ENCODE assay signal across 15 cellular contexts in the genomic region with DNA sequence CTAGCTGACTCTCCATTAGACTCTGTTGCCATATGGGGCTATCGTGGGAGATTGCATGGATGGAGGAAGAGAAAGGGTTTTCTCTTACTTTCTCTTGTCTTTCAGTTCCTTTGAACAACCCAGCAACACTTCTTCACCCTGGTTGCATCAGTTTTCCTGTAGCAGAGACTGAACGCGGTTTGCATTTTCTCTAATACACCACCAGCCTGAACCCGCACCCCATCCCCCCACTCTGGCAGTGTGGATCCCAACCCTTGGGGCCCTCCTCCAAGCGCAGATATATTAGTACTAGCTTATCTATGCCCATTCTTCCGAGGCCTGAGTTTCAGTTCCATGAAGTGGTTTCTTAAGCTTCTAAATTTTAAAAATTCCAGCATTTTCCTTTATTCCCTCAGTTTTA.
DNase-seq lines count a peak whose midpoint lies in the region; ATAC-seq lines count a peak whose summit lies in the region.
"Had no signal": no experiment of that assay in that cellular context is flagged by ENCODE, and none has a peak within 500 bp of the region (broad histone marks: within the 10 kb centered on the region; RNA-seq: fewer than 3 reads in every experiment).

No MANE protein-coding gene starts in this region.

- ATAC-seq in effector memory CD8-positive, alpha-beta T cell (replicated peaks) = no peak
- ATAC-seq in GM18502 (IDR thresholded peaks at IDR 0.05; ENCODE audit: poor library complexity, unreplicated experiment) = no peak

- peak overlapping the region; percentile 15 for H3K27ac Mint-ChIP-seq in activated naive CD4-positive, alpha-beta T cell treated with anti-CD3 and anti-CD28 coated beads, Interleukin-2, amount 10 ng/mL, durations not matched to agents 7 days and 5 days
- peak overlapping the region; percentile 0 to 55 for H3K27ac Mint-ChIP-seq in effector memory CD8-positive, alpha-beta T cell
- H3K27ac Mint-ChIP-seq: neural progenitor cell had no signal

- no peaks in the 10 kb centered on the region for H3K9me3 Mint-ChIP-seq in activated naive CD4-positive, alpha-beta T cell treated with anti-CD3 and anti-CD28 coated beads, Interleukin-2, amount 10 ng/mL, durations not matched to agents 7 days and 5 days
- H3K9me3 Mint-ChIP-seq in effector memory CD8-positive, alpha-beta T cell = no peaks in the 10 kb centered on the region
- H3K9me3 Mint-ChIP-seq: neural progenitor cell had no signal

- no peaks in the 10 kb centered on the region for H3K27me3 Mint-ChIP-seq in activated naive CD4-positive, alpha-beta T cell treated with anti-CD3 and anti-CD28 coated beads, Interleukin-2, amount 10 ng/mL, durations not matched to agents 7 days and 5 days
- H3K27me3 Mint-ChIP-seq in effector memory CD8-positive, alpha-beta T cell = no peaks in the 10 kb centered on the region

- H3K4me3 Mint-ChIP-seq in activated naive CD4-positive, alpha-beta T cell treated with anti-CD3 and anti-CD28 coated beads, Interleukin-2, amount 10 ng/mL, durations not matched to agents 7 days and 5 days = no peak overlapping the region
- H3K4me3 Mint-ChIP-seq in effector memory CD8-positive, alpha-beta T cell = peak overlapping the region in 1 of 2 donors; percentile 23
- H3K4me3 Mint-ChIP-seq: neural progenitor cell had no signal

- DNase-seq in activated naive CD4-positive, alpha-beta T cell treated with anti-CD3 and anti-CD28 coated beads, Interleukin-2, amount 10 ng/mL, durations not matched to agents 7 days and 5 days = no peak
- DNase-seq in activated naive CD4-positive, alpha-beta T cell (lab: John Stamatoyannopoulos, UW) = no peak
- DNase-seq in NOMO-1 (lab: John Stamatoyannopoulos, UW; ENCODE audit: unreplicated experiment in 2 of 2) (peak; percentile 66 to 68), pons (ENCODE audit: low spot score) (peak; percentile 11), NCI-H82 (lab: John Stamatoyannopoulos, UW) (no peak)
- no peak for DNase-seq in effector memory CD8-positive, alpha-beta T cell
- no peak for DNase-seq in stimulated activated naive CD4-positive, alpha-beta T cell (lab: John Stamatoyannopoulos, UW)
- DNase-seq: activated CD4-positive, alpha-beta T cell treated with anti-CD3 and anti-CD28 coated beads, Interleukin-2, amount 50 U/mL, for 48 hours; Calu3; mammary epithelial cell; sigmoid colon; stimulated activated CD4-positive, alpha-beta T cell treated with anti-CD3 and anti-CD28 coated beads, Interleukin-4, amount 100 ng/mL, for 1 hour; tibial artery had no signal

- CTCF ChIA-PET in activated naive CD4-positive, alpha-beta T cell treated with anti-CD3 and anti-CD28 coated beads, Interleukin-2, amount 10 ng/mL, durations not matched to agents 7 days and 5 days (lab: Charles Lee) = no interaction called here

- H3K36me3 Mint-ChIP-seq in activated naive CD4-positive, alpha-beta T cell treated with anti-CD3 and anti-CD28 coated beads, Interleukin-2, amount 10 ng/mL, durations not matched to agents 7 days and 5 days = peaks cover 53% of the 10 kb centered on the region
- H3K36me3 Mint-ChIP-seq in effector memory CD8-positive, alpha-beta T cell (ENCODE audit: insufficient read depth) = peaks cover 95% of the 10 kb centered on the region

- peaks cover 50% of the 10 kb centered on the region for H3K4me1 Mint-ChIP-seq in activated naive CD4-positive, alpha-beta T cell treated with anti-CD3 and anti-CD28 coated beads, Interleukin-2, amount 10 ng/mL, durations not matched to agents 7 days and 5 days
- peaks cover 21 to 59% of the 10 kb centered on the region in 2 donors for H3K4me1 Mint-ChIP-seq in effector memory CD8-positive, alpha-beta T cell (ENCODE audit: low read depth in 2 of 2)
- H3K4me1 Mint-ChIP-seq: neural progenitor cell had no signal

Comparison
In these comparisons a context has a peak if more than half of its experiments do, and no peak if none do; other contexts are left out.
1. DNase-seq: peak in NOMO-1 (2 of 2) and pons (single experiment); none in activated naive CD4-positive, alpha-beta T cell treated with anti-CD3 and anti-CD28 coated beads, Interleukin-2, amount 10 ng/mL, durations not matched to agents 7 days and 5 days (single experiment), activated naive CD4-positive, alpha-beta T cell (0 of 4), effector memory CD8-positive, alpha-beta T cell (0 of 3), NCI-H82 (single experiment) and stimulated activated naive CD4-positive, alpha-beta T cell (0 of 6).